ENCODE assay signal across 1 cellular context in the genomic region with DNA sequence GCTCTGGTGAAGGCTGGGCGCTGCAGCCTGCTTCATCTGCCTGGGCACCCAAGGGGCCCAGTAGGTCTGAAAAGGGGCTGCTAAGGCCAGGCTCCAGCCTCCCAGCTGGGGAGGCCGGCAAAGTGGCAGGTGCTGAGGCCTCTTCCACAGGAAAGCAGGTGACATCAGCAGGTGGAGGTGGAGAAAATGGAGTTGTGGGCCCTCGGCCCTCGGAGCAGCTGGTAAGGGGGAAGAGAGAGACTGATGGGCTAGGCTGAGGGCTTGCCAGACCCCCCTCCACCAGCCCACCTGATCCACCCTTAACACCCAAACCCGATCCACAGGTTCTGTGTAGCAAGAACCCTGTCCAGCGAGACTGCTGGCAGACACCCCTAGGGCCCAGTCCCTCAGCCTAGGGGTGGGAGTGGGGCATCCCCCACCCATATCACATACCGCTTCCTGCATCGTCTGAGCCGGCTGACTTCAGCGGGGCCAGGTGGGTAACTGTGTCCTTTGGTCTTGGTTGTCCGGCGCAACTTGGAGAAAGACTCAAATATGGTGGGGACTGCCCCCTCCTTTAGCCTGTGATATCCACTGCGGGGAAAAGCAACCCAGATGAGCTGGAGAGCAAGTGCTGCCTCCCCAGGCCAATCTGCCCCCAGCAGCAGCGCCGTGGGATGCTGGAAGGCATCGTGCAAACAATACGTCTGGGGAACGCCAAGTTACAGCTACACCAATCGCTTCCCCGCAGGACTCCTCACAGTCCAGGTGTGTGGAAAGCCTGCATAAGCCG.
A peak's percentile ranks its signal among the peaks of the same experiment; 100 is the strongest.
TF ChIP-seq lines count a peak whose summit lies in the region.

No MANE protein-coding gene starts in this region.

TF ChIP-seq in K562, 482 proteins besides CTCF, POLR2A, EP300 and RAD21 (continued from another document):
- TF ChIP-seq RREB1 (CRISPR knock-in tag; IDR thresholded peaks at IDR 0.05): 0 out of 2 replicates have a peak, but pooled peaks have one; percentile 0
- no peak for TF ChIP-seq ETV6 (IDR thresholded peaks at IDR 0.05; ENCODE audit: borderline replicate concordance in 1 of 2, low read depth in 2 of 2, low read length in 1 of 2)
- TF ChIP-seq ETV6 (CRISPR knock-in tag; IDR thresholded peaks at IDR 0.05; ENCODE audit: borderline replicate concordance): no peak
- TF ChIP-seq GMEB1 (CRISPR knock-in tag; IDR thresholded peaks at IDR 0.05): no peak
- no peak for TF ChIP-seq PHF20 (IDR thresholded peaks at IDR 0.05; ENCODE audit: partially characterized antibody)
- TF ChIP-seq CHD2 (IDR thresholded peaks at IDR 0.05; ENCODE audit: low read depth, low read length): peak; percentile 26; the same call in 1 of the 2 replicates
- no peak for TF ChIP-seq PHF21A (IDR thresholded peaks at IDR 0.05; ENCODE audit: borderline replicate concordance, low read depth)
- no peak for TF ChIP-seq ZBTB5 (IDR thresholded peaks at IDR 0.05)
- TF ChIP-seq ZNF431 (CRISPR knock-in tag; IDR thresholded peaks at IDR 0.05): no peak
- TF ChIP-seq BRF2 (IDR thresholded peaks at IDR 0.05; ENCODE audit: borderline replicate concordance, insufficient read depth, insufficient read length): no peak
- TF ChIP-seq ZFPM2 (CRISPR knock-in tag; IDR thresholded peaks at IDR 0.05): 0 out of 2 replicates have a peak, but pooled peaks have one; percentile 7
- TF ChIP-seq, protein P1, sequence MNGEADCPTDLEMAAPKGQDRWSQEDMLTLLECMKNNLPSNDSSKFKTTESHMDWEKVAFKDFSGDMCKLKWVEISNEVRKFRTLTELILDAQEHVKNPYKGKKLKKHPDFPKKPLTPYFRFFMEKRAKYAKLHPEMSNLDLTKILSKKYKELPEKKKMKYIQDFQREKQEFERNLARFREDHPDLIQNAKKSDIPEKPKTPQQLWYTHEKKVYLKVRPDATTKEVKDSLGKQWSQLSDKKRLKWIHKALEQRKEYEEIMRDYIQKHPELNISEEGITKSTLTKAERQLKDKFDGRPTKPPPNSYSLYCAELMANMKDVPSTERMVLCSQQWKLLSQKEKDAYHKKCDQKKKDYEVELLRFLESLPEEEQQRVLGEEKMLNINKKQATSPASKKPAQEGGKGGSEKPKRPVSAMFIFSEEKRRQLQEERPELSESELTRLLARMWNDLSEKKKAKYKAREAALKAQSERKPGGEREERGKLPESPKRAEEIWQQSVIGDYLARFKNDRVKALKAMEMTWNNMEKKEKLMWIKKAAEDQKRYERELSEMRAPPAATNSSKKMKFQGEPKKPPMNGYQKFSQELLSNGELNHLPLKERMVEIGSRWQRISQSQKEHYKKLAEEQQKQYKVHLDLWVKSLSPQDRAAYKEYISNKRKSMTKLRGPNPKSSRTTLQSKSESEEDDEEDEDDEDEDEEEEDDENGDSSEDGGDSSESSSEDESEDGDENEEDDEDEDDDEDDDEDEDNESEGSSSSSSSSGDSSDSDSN (IDR thresholded peaks at IDR 0.05; ENCODE audit: borderline replicate concordance in 1 of 2, low read depth in 2 of 2, low read length in 2 of 2): no peak
- TF ChIP-seq ZNF561 (CRISPR knock-in tag; conservative IDR thresholded peaks at IDR 0.05): peak; percentile 74; the same call in 1 of the 2 replicates
- TF ChIP-seq ELF4 (CRISPR knock-in tag; IDR thresholded peaks at IDR 0.05): 0 out of 2 replicates have a peak, but pooled peaks have one; percentile 44
TF ChIP-seq in K562: peak in this region for 33.
